Comparison of ENCODE assay signal across 1 cellular context in the genomic region with DNA sequence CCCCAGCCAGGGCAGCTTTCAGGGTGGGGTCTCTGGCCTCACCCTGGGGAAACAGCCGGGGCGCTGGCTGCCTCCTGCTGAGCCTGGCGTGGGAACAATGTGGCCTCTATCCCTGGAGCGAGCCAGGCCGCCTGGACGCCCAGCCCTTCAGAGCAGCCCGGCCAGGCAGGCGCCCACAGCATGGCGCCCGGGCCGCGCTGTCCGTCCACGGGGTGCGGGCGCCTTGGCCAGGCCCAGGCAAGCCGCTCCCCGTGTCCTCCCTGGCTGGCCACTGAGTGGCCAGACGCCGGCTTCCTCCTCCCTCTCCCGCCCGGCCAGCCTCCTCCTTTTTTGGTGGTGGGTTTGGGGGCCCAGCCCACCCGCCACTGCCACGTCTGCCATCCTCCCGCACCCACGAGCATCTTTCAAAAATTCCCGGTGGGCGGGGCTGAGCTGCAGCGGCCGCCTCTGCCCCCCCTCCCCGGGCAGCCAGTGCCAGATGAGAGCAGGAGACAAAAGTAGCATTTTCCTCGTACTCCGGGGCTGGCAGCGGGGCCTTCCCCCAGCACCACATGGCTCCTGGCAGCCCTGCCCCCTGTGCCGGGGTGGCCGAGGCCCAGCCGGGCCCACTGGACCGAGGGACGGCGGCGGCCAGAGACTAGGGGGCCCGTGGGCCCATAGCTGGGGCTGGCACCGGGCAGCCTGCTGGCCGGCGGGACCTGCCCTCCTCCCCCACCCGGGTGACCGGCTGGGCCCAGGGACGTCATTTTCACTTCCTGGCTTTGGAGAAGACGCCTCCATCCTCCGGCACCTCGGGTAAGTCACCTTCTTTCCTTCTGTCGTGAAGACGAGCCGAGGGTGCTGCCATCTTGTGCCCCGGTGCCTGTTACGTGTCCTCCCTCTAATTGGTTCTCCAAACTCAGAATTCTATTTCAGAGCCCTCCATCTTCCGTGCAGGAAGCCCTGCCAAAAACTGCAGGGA.
TF ChIP-seq lines count a peak whose summit lies in the region.

No MANE protein-coding gene starts in this region.

TF ChIP-seq in HEK293, 187 proteins besides CTCF, POLR2A, EP300 and RAD21 (continued from another document and continues in another):
- TF ChIP-seq ZNF280D (tag by site-specific recombination; IDR thresholded peaks at IDR 0.05) (no peak), GLI2 (tag by site-specific recombination; IDR thresholded peaks at IDR 0.05; ENCODE audit: borderline replicate concordance, low read depth) (no peak), ZNF184 (tag by site-specific recombination; IDR thresholded peaks at IDR 0.05) (no peak), ZNF555 (tag by site-specific recombination; conservative IDR thresholded peaks at IDR 0.05) (no peak), KLF9 (tag by site-specific recombination; IDR thresholded peaks at IDR 0.05; ENCODE audit: low read depth) (peak; percentile 82), ZNF677 (tag by site-specific recombination; IDR thresholded peaks at IDR 0.05) (no peak), ZNF433 (tag by site-specific recombination; IDR thresholded peaks at IDR 0.05; ENCODE audit: low read depth) (no peak), ZNF837 (tag by site-specific recombination; IDR thresholded peaks at IDR 0.05) (no peak), ZNF248 (tag by site-specific recombination; IDR thresholded peaks at IDR 0.05) (no peak), PRDM6 (tag by site-specific recombination; IDR thresholded peaks at IDR 0.05) (no peak), AEBP2 (tag by site-specific recombination; IDR thresholded peaks at IDR 0.05; ENCODE audit: borderline replicate concordance) (no peak), REPIN1 (tag by site-specific recombination; IDR thresholded peaks at IDR 0.05; ENCODE audit: low read depth) (no peak), ZNF571 (tag by site-specific recombination; IDR thresholded peaks at IDR 0.05) (no peak), ZSCAN4 (tag by site-specific recombination; IDR thresholded peaks at IDR 0.05) (no peak), GFI1B (tag by site-specific recombination; IDR thresholded peaks at IDR 0.05) (no peak), MZF1 (tag by site-specific recombination; IDR thresholded peaks at IDR 0.05; ENCODE audit: borderline replicate concordance) (no peak), ZBTB7A (tag by site-specific recombination; IDR thresholded peaks at IDR 0.05; ENCODE audit: low read depth) (no peak), ZNF155 (tag by site-specific recombination; IDR thresholded peaks at IDR 0.05) (no peak), ZNF391 (tag by site-specific recombination; IDR thresholded peaks at IDR 0.05; ENCODE audit: borderline replicate concordance, low read depth) (no peak; the same call in 1 of the 2 replicates), ZNF214 (tag by site-specific recombination; IDR thresholded peaks at IDR 0.05; ENCODE audit: borderline replicate concordance) (no peak), MYNN (tag by site-specific recombination; IDR thresholded peaks at IDR 0.05; ENCODE audit: borderline replicate concordance) (no peak), HOXC10 (CRISPR knock-in tag; IDR thresholded peaks at IDR 0.05) (no peak), BCL11A (tag by site-specific recombination; IDR thresholded peaks at IDR 0.05; ENCODE audit: low read depth) (no peak), HOXA7 (CRISPR knock-in tag; IDR thresholded peaks at IDR 0.05; ENCODE audit: borderline replicate concordance) (no peak), ZBTB1 (tag by site-specific recombination; IDR thresholded peaks at IDR 0.05) (no peak), ZNF133 (tag by site-specific recombination; IDR thresholded peaks at IDR 0.05) (no peak), MEIS1 (CRISPR knock-in tag; IDR thresholded peaks at IDR 0.05; ENCODE audit: borderline replicate concordance) (no peak), ZNF449 (tag by site-specific recombination; IDR thresholded peaks at IDR 0.05) (peak; percentile 82), PATZ1 (tag by site-specific recombination; IDR thresholded peaks at IDR 0.05) (peak; percentile 96), ZNF324 (tag by site-specific recombination; IDR thresholded peaks at IDR 0.05) (no peak), GLIS2 (tag by site-specific recombination; IDR thresholded peaks at IDR 0.05) (peak; percentile 76), ZFHX2 (tag by site-specific recombination; conservative IDR thresholded peaks at IDR 0.05) (peak; percentile 67), ZNF560 (tag by site-specific recombination; IDR thresholded peaks at IDR 0.05; ENCODE audit: borderline replicate concordance) (no peak), ZNF624 (tag by site-specific recombination; IDR thresholded peaks at IDR 0.05) (no peak), ZBTB26 (tag by site-specific recombination; optimal IDR thresholded peaks at IDR 0.05) (peak; percentile 47), ZNF132 (tag by site-specific recombination; IDR thresholded peaks at IDR 0.05; ENCODE audit: borderline replicate concordance) (no peak), ZNF23 (tag by site-specific recombination; IDR thresholded peaks at IDR 0.05; ENCODE audit: borderline replicate concordance) (no peak), PRDM10 (tag by site-specific recombination; IDR thresholded peaks at IDR 0.05) (peak; percentile 60)
- TF ChIP-seq, protein P1, sequence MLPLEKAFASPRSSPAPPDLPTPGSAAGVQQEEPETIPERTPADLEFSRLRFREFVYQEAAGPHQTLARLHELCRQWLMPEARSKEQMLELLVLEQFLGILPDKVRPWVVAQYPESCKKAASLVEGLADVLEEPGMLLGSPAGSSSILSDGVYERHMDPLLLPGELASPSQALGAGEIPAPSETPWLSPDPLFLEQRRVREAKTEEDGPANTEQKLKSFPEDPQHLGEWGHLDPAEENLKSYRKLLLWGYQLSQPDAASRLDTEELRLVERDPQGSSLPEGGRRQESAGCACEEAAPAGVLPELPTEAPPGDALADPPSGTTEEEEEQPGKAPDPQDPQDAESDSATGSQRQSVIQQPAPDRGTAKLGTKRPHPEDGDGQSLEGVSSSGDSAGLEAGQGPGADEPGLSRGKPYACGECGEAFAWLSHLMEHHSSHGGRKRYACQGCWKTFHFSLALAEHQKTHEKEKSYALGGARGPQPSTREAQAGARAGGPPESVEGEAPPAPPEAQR (tag by site-specific recombination; IDR thresholded peaks at IDR 0.05) = no peak
